ENCODE assay signal across 1 cellular context in the genomic region with DNA sequence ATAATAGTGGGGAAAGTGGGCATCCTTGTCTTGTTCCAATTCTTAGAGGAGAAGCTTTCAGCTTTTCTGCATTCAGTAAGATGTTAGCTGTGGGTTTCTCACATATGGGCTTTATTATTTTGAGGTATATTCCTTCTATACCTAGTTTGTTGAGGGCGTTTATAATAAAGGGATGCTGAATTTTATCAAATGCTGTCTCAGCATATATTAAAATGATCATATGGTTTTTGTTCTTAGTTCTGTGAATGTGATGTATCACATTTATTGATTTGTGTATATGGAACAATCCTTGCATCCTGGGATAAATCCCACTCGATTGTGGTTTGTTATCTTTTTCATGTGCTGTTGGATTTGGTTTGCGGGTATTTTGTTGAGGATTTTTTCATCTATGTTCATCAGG.
TF ChIP-seq lines count a peak whose summit lies in the region.

No MANE protein-coding gene starts in this region.

TF ChIP-seq in WTC11, 78 proteins besides CTCF, POLR2A, EP300 and RAD21:
- TF ChIP-seq, protein P1, sequence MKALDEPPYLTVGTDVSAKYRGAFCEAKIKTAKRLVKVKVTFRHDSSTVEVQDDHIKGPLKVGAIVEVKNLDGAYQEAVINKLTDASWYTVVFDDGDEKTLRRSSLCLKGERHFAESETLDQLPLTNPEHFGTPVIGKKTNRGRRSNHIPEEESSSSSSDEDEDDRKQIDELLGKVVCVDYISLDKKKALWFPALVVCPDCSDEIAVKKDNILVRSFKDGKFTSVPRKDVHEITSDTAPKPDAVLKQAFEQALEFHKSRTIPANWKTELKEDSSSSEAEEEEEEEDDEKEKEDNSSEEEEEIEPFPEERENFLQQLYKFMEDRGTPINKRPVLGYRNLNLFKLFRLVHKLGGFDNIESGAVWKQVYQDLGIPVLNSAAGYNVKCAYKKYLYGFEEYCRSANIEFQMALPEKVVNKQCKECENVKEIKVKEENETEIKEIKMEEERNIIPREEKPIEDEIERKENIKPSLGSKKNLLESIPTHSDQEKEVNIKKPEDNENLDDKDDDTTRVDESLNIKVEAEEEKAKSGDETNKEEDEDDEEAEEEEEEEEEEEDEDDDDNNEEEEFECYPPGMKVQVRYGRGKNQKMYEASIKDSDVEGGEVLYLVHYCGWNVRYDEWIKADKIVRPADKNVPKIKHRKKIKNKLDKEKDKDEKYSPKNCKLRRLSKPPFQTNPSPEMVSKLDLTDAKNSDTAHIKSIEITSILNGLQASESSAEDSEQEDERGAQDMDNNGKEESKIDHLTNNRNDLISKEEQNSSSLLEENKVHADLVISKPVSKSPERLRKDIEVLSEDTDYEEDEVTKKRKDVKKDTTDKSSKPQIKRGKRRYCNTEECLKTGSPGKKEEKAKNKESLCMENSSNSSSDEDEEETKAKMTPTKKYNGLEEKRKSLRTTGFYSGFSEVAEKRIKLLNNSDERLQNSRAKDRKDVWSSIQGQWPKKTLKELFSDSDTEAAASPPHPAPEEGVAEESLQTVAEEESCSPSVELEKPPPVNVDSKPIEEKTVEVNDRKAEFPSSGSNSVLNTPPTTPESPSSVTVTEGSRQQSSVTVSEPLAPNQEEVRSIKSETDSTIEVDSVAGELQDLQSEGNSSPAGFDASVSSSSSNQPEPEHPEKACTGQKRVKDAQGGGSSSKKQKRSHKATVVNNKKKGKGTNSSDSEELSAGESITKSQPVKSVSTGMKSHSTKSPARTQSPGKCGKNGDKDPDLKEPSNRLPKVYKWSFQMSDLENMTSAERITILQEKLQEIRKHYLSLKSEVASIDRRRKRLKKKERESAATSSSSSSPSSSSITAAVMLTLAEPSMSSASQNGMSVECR (CRISPR knock-in tag; IDR thresholded peaks at IDR 0.05; ENCODE audit: borderline replicate concordance): no peak
- no peak for TF ChIP-seq RORB (CRISPR knock-in tag; IDR thresholded peaks at IDR 0.05)
- no peak for TF ChIP-seq GTF2I (CRISPR knock-in tag; conservative IDR thresholded peaks at IDR 0.05)
- TF ChIP-seq ZNF532 (CRISPR knock-in tag; IDR thresholded peaks at IDR 0.05; ENCODE audit: borderline replicate concordance): no peak
- TF ChIP-seq TP53 (CRISPR knock-in tag; IDR thresholded peaks at IDR 0.05): no peak
- no peak for TF ChIP-seq E2F1 (CRISPR knock-in tag; IDR thresholded peaks at IDR 0.05)
- TF ChIP-seq PRRX2 (CRISPR knock-in tag; IDR thresholded peaks at IDR 0.05): no peak
- TF ChIP-seq EMX1 (CRISPR knock-in tag; IDR thresholded peaks at IDR 0.05): no peak
- no peak for TF ChIP-seq ZNF512 (CRISPR knock-in tag; IDR thresholded peaks at IDR 0.05; ENCODE audit: borderline replicate concordance)
- TF ChIP-seq, protein P2, sequence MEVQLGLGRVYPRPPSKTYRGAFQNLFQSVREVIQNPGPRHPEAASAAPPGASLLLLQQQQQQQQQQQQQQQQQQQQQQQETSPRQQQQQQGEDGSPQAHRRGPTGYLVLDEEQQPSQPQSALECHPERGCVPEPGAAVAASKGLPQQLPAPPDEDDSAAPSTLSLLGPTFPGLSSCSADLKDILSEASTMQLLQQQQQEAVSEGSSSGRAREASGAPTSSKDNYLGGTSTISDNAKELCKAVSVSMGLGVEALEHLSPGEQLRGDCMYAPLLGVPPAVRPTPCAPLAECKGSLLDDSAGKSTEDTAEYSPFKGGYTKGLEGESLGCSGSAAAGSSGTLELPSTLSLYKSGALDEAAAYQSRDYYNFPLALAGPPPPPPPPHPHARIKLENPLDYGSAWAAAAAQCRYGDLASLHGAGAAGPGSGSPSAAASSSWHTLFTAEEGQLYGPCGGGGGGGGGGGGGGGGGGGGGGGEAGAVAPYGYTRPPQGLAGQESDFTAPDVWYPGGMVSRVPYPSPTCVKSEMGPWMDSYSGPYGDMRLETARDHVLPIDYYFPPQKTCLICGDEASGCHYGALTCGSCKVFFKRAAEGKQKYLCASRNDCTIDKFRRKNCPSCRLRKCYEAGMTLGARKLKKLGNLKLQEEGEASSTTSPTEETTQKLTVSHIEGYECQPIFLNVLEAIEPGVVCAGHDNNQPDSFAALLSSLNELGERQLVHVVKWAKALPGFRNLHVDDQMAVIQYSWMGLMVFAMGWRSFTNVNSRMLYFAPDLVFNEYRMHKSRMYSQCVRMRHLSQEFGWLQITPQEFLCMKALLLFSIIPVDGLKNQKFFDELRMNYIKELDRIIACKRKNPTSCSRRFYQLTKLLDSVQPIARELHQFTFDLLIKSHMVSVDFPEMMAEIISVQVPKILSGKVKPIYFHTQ (CRISPR knock-in tag; IDR thresholded peaks at IDR 0.05): no peak
- TF ChIP-seq FOXJ3 (CRISPR knock-in tag; IDR thresholded peaks at IDR 0.05; ENCODE audit: borderline replicate concordance): no peak
- TF ChIP-seq ZNF219 (CRISPR knock-in tag; IDR thresholded peaks at IDR 0.05; ENCODE audit: borderline replicate concordance): no peak
- TF ChIP-seq ZNF671 (CRISPR knock-in tag; IDR thresholded peaks at IDR 0.05): no peak
- TF ChIP-seq, protein P3, sequence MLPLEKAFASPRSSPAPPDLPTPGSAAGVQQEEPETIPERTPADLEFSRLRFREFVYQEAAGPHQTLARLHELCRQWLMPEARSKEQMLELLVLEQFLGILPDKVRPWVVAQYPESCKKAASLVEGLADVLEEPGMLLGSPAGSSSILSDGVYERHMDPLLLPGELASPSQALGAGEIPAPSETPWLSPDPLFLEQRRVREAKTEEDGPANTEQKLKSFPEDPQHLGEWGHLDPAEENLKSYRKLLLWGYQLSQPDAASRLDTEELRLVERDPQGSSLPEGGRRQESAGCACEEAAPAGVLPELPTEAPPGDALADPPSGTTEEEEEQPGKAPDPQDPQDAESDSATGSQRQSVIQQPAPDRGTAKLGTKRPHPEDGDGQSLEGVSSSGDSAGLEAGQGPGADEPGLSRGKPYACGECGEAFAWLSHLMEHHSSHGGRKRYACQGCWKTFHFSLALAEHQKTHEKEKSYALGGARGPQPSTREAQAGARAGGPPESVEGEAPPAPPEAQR (CRISPR knock-in tag; IDR thresholded peaks at IDR 0.05): no peak
